ENCODE assay signal across 2 cellular contexts in the genomic region with DNA sequence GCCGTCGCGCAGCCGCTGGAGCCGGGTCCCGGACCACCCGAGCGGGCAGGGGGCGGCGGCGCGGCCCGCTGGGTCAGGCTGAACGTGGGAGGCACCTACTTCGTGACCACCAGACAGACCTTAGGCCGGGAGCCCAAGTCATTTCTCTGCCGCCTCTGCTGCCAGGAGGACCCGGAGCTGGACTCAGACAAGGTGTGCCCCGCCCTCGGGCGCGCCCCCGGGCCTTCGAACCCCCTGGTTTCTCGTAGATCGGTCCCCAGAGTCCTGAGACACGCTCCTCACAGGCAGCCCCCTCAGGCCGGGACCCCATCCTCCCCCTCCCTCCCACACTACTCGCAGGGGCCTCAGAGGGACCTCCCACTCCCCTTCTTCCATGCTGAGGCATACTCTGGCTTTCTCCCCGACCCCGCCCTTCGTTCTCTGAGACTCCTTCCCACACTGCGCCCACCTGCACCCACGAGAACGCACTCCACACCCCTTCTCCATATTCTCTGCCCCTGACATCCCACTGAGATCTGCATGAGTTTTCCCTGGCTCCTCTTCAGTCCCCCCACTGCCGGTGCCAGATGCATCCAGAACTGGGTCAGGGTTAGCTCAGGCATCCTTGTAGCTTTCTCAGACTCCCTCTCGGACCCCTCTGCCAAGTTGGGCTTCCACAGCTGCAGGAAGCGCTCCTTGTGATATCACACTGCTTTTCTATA.
TF ChIP-seq lines count a peak whose summit lies in the region.

No MANE protein-coding gene starts in this region.

TF ChIP-seq in WTC11, 78 proteins besides CTCF, POLR2A, EP300 and RAD21 (continues in another document):
- TF ChIP-seq FOXP4 (CRISPR knock-in tag; IDR thresholded peaks at IDR 0.05) (no peak), FOXJ3 (CRISPR knock-in tag; IDR thresholded peaks at IDR 0.05; ENCODE audit: borderline replicate concordance) (no peak), ZNF219 (CRISPR knock-in tag; IDR thresholded peaks at IDR 0.05; ENCODE audit: borderline replicate concordance) (no peak; the same call in 1 of the 2 replicates), RORB (CRISPR knock-in tag; IDR thresholded peaks at IDR 0.05) (no peak), ZNF416 (CRISPR knock-in tag; IDR thresholded peaks at IDR 0.05) (no peak), ZNF423 (CRISPR knock-in tag; IDR thresholded peaks at IDR 0.05) (no peak), FOXP1 (CRISPR knock-in tag; IDR thresholded peaks at IDR 0.05; ENCODE audit: borderline replicate concordance) (no peak), ATF6 (CRISPR knock-in tag; IDR thresholded peaks at IDR 0.05) (no peak)
- TF ChIP-seq, protein P1, sequence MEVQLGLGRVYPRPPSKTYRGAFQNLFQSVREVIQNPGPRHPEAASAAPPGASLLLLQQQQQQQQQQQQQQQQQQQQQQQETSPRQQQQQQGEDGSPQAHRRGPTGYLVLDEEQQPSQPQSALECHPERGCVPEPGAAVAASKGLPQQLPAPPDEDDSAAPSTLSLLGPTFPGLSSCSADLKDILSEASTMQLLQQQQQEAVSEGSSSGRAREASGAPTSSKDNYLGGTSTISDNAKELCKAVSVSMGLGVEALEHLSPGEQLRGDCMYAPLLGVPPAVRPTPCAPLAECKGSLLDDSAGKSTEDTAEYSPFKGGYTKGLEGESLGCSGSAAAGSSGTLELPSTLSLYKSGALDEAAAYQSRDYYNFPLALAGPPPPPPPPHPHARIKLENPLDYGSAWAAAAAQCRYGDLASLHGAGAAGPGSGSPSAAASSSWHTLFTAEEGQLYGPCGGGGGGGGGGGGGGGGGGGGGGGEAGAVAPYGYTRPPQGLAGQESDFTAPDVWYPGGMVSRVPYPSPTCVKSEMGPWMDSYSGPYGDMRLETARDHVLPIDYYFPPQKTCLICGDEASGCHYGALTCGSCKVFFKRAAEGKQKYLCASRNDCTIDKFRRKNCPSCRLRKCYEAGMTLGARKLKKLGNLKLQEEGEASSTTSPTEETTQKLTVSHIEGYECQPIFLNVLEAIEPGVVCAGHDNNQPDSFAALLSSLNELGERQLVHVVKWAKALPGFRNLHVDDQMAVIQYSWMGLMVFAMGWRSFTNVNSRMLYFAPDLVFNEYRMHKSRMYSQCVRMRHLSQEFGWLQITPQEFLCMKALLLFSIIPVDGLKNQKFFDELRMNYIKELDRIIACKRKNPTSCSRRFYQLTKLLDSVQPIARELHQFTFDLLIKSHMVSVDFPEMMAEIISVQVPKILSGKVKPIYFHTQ (CRISPR knock-in tag; IDR thresholded peaks at IDR 0.05) = no peak
- TF ChIP-seq, protein P2, sequence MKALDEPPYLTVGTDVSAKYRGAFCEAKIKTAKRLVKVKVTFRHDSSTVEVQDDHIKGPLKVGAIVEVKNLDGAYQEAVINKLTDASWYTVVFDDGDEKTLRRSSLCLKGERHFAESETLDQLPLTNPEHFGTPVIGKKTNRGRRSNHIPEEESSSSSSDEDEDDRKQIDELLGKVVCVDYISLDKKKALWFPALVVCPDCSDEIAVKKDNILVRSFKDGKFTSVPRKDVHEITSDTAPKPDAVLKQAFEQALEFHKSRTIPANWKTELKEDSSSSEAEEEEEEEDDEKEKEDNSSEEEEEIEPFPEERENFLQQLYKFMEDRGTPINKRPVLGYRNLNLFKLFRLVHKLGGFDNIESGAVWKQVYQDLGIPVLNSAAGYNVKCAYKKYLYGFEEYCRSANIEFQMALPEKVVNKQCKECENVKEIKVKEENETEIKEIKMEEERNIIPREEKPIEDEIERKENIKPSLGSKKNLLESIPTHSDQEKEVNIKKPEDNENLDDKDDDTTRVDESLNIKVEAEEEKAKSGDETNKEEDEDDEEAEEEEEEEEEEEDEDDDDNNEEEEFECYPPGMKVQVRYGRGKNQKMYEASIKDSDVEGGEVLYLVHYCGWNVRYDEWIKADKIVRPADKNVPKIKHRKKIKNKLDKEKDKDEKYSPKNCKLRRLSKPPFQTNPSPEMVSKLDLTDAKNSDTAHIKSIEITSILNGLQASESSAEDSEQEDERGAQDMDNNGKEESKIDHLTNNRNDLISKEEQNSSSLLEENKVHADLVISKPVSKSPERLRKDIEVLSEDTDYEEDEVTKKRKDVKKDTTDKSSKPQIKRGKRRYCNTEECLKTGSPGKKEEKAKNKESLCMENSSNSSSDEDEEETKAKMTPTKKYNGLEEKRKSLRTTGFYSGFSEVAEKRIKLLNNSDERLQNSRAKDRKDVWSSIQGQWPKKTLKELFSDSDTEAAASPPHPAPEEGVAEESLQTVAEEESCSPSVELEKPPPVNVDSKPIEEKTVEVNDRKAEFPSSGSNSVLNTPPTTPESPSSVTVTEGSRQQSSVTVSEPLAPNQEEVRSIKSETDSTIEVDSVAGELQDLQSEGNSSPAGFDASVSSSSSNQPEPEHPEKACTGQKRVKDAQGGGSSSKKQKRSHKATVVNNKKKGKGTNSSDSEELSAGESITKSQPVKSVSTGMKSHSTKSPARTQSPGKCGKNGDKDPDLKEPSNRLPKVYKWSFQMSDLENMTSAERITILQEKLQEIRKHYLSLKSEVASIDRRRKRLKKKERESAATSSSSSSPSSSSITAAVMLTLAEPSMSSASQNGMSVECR (CRISPR knock-in tag; IDR thresholded peaks at IDR 0.05; ENCODE audit: borderline replicate concordance) = no peak; the same call in 1 of the 2 replicates

TF ChIP-seq in H1, 55 proteins besides CTCF, POLR2A, EP300 and RAD21:
- TF ChIP-seq KDM4A (IDR thresholded peaks at IDR 0.05; ENCODE audit: low read depth, low read length, severe bottlenecking) = peak; percentile 34
- TF ChIP-seq POU5F1 (IDR thresholded peaks at IDR 0.05; ENCODE audit: low read depth, low read length) = no peak
- peak in 1 of 2 experiments; percentile 34; a peak in 1 of 4 replicates for TF ChIP-seq SIN3A (conservative IDR thresholded peaks at IDR 0.05 in 1 of 2, IDR thresholded peaks at IDR 0.05 in 1 of 2; ENCODE audit: low read depth in 1 of 2, low read length in 2 of 2)
- peak; percentile 32; the same call in 1 of the 2 replicates for TF ChIP-seq PHF8 (conservative IDR thresholded peaks at IDR 0.05; ENCODE audit: low read depth, low read length)
- TF ChIP-seq SAP30 (IDR thresholded peaks at IDR 0.05; ENCODE audit: insufficient read depth, insufficient replicate concordance, low read length) = peak; percentile 45
